ENCODE assay signal across 18 cellular contexts in genomic region chr18:58364867-58365533, GRCh38.
DNase-seq lines count a peak whose midpoint lies in the region; ATAC-seq, FAIRE-seq and TF ChIP-seq lines count a peak whose summit lies in the region.
"Had no signal": no experiment of that assay in that cellular context is flagged by ENCODE, and none has a peak within 500 bp of the region (broad histone marks: within the 10 kb centered on the region; RNA-seq: fewer than 3 reads in every experiment).

No MANE protein-coding gene starts in this region.

- H3K4me1 Mint-ChIP-seq in activated T-helper 17 cell treated with anti-CD3 and anti-CD28 coated beads, Interleukin-2, amount 50 U/mL, for 72 hours, result peaks cover 13% of the 10 kb centered on the region
- H3K4me1 Mint-ChIP-seq in nephron progenitor cell, result peaks cover 31% of the 10 kb centered on the region

- H3K4me3 ChIP-seq in HepG2 (replicated peaks in 1 of 3; ENCODE audit: insufficient read depth in 1 of 3, low read depth in 2 of 3, low read length in 3 of 3) (no peak overlapping the region), right lobe of liver (no peak overlapping the region), foreskin fibroblast (ENCODE audit: low read depth in 1 of 2, low read length in 2 of 2) (no peak overlapping the region), vagina (no peak overlapping the region)
- H3K4me3 ChIP-seq: lower lobe of right lung had no signal

- H3K4me1 ChIP-seq in HepG2 (ENCODE audit: insufficient read depth, low read length) (no peaks in the 10 kb centered on the region), right lobe of liver (peaks cover 4 to 27% (median 11%) of the 10 kb centered on the region in 4 donors), vagina (no peaks in the 10 kb centered on the region)

- peaks cover 14 to 58% of the 10 kb centered on the region in 2 experiments for H3K36me3 ChIP-seq in HepG2 (replicated peaks in 1 of 2; ENCODE audit: control insufficient read depth in 1 of 2, insufficient read depth in 2 of 2, low read length in 2 of 2)
- H3K36me3 ChIP-seq in right lobe of liver, result no peaks in the 10 kb centered on the region
- H3K36me3 ChIP-seq in vagina, result no peaks in the 10 kb centered on the region

- H3K36me3 Mint-ChIP-seq in activated T-helper 17 cell treated with anti-CD3 and anti-CD28 coated beads, Interleukin-2, amount 50 U/mL, for 72 hours (ENCODE audit: low read depth), result no peaks in the 10 kb centered on the region
- H3K36me3 Mint-ChIP-seq in nephron progenitor cell (ENCODE audit: low read depth), result peaks cover 49% of the 10 kb centered on the region

- no peak overlapping the region for H2AFZ ChIP-seq in HepG2 (ENCODE audit: low read length)

- CTCF ChIA-PET in HepG2 (lab: Yijun Ruan, JAX; ENCODE audit: low intra/inter-chr PET ratio, low total read pairs), result no interaction called here

- H3K9me3 ChIP-seq in HepG2 (ENCODE audit: low read length) (no peaks in the 10 kb centered on the region), right lobe of liver (no peaks in the 10 kb centered on the region), vagina (no peaks in the 10 kb centered on the region)
- H3K9me3 ChIP-seq: lower lobe of right lung had no signal

- no peaks in the 10 kb centered on the region for H3K27me3 ChIP-seq in HepG2 (ENCODE audit: control insufficient read depth in 1 of 2, insufficient read depth in 2 of 2, low read length in 2 of 2)
- H3K27me3 ChIP-seq in right lobe of liver, result no peaks in the 10 kb centered on the region
- H3K27me3 ChIP-seq in vagina, result no peaks in the 10 kb centered on the region

- no peak for TF ChIP-seq CTCF in HepG2 (CRISPR knock-in tag; IDR thresholded peaks at IDR 0.05)
- no peak for TF ChIP-seq CTCF in right lobe of liver (IDR thresholded peaks at IDR 0.05)
- TF ChIP-seq CTCF in foreskin fibroblast (IDR thresholded peaks at IDR 0.05; ENCODE audit: low read depth, low read length), result no peak
- TF ChIP-seq CTCF in nephron progenitor cell (IDR thresholded peaks at IDR 0.05), result no peak
- TF ChIP-seq CTCF in vagina (IDR thresholded peaks at IDR 0.05), result no peak

- H3K27ac ChIP-seq in HepG2 (ENCODE audit: extremely low read length, insufficient read depth, low read length) (no peak overlapping the region), right lobe of liver (no peak overlapping the region), vagina (no peak overlapping the region)
- H3K27ac ChIP-seq: lower lobe of right lung had no signal

- no peaks in the 10 kb centered on the region for H3K27me3 Mint-ChIP-seq in activated T-helper 17 cell treated with anti-CD3 and anti-CD28 coated beads, Interleukin-2, amount 50 U/mL, for 72 hours
- no peaks in the 10 kb centered on the region for H3K27me3 Mint-ChIP-seq in nephron progenitor cell (ENCODE audit: low read depth, poor library complexity)

- intact Hi-C loops in HepG2 (cut with micrococcal nuclease; ENCODE audit: unreplicated experiment), result no loop called here
- intact Hi-C loops in right lobe of liver (cut with DNase I), result no loop called here
- intact Hi-C loops in vagina (cut with DNase I), result no loop called here

- in situ Hi-C loops in HepG2 (cut with HindIII; ENCODE audit: extremely low pct_ligation_motif_present, low pct_unique_long_range_greater_than_20kb), result no loop called here

- POLR2A ChIA-PET in HepG2 (lab: Yijun Ruan, JAX), result no interaction called here

- no peak for ATAC-seq in HepG2
- no peak for ATAC-seq in right lobe of liver
- ATAC-seq in activated T-helper 17 cell treated with anti-CD3 and anti-CD28 coated beads, Interleukin-2, amount 50 U/mL, for 72 hours (replicated peaks), result peak; percentile 73
- ATAC-seq in GM18502 (IDR thresholded peaks at IDR 0.05; ENCODE audit: poor library complexity, unreplicated experiment), result no peak
- ATAC-seq: lower lobe of right lung had no signal

- no peaks in the 10 kb centered on the region for H3K9me3 Mint-ChIP-seq in activated T-helper 17 cell treated with anti-CD3 and anti-CD28 coated beads, Interleukin-2, amount 50 U/mL, for 72 hours
- H3K9me3 Mint-ChIP-seq in nephron progenitor cell, result no peaks in the 10 kb centered on the region
- H3K9me3 Mint-ChIP-seq: neural crest cell had no signal

- H3K9ac ChIP-seq in HepG2 (ENCODE audit: insufficient read depth, low read depth, low read length), result no peak overlapping the region

- TF ChIP-seq RAD21 in HepG2 (CRISPR knock-in tag; IDR thresholded peaks at IDR 0.05), result no peak

- no TSS peak for BruUV-seq in HepG2 (replicated peaks; lab: Mats Ljungman, UMichigan)

- H4K20me1 ChIP-seq in HepG2 (ENCODE audit: insufficient read depth, low read length), result no peaks in the 10 kb centered on the region

- no peak for DNase-seq in HepG2 (ENCODE audit: low spot score)
- DNase-seq in right lobe of liver, result no peak
- DNase-seq in foreskin fibroblast, result peak; percentile 56 to 67
- no peak for DNase-seq in nephron progenitor cell
- DNase-seq in DMS153 (lab: John Stamatoyannopoulos, UW), result no peak
- DNase-seq in vagina (ENCODE audit: extremely low spot score in 2 of 2), result no peak
- DNase-seq: ACHN; activated naive CD4-positive, alpha-beta T cell treated with anti-CD3 and anti-CD28 coated beads, Interleukin-2, amount 50 U/mL, for 16 hours; erythroblast; lower lobe of right lung; NCI-H2107; NK-92 treated with Interleukin-12 subunit alpha and Interleukin-12 subunit beta, amount 100 ng/mL, for 24 hours; SIG-M5; substantia nigra had no signal

- H3K27ac Mint-ChIP-seq in activated T-helper 17 cell treated with anti-CD3 and anti-CD28 coated beads, Interleukin-2, amount 50 U/mL, for 72 hours, result peak overlapping the region; percentile 14
- no peak overlapping the region for H3K27ac Mint-ChIP-seq in nephron progenitor cell

- no peak for TF ChIP-seq POLR2A in HepG2 (IDR thresholded peaks at IDR 0.05; ENCODE audit: insufficient read depth in 1 of 2, low read depth in 2 of 2, low read length in 2 of 2)
- TF ChIP-seq POLR2A in right lobe of liver (IDR thresholded peaks at IDR 0.05), result no peak
- no peak for TF ChIP-seq POLR2A in vagina (IDR thresholded peaks at IDR 0.05)

- H3K4me2 ChIP-seq in HepG2 (ENCODE audit: low read depth, low read length), result no peak overlapping the region

- peak overlapping the region; percentile 25 for H3K4me3 Mint-ChIP-seq in activated T-helper 17 cell treated with anti-CD3 and anti-CD28 coated beads, Interleukin-2, amount 50 U/mL, for 72 hours
- no peak overlapping the region for H3K4me3 Mint-ChIP-seq in nephron progenitor cell
- H3K4me3 Mint-ChIP-seq: neural crest cell had no signal

- no peak for FAIRE-seq in HepG2 (lab: Jason Lieb, UNC)
- FAIRE-seq: colon had no signal

- 97% methylated on average over 6 of the region's 7 CpGs for WGBS in HepG2 (ENCODE audit: low lambda C conversion rate)
- WGBS in right lobe of liver (ENCODE audit: insufficient coverage, low coverage, low lambda C conversion rate, missing lambda C conversion rate), result 95% methylated on average over 7 of the region's 7 CpGs

- no peaks in the 10 kb centered on the region for H3K79me2 ChIP-seq in HepG2 (ENCODE audit: insufficient read depth, low read length)

- TF ChIP-seq EP300 in HepG2 (IDR thresholded peaks at IDR 0.05; ENCODE audit: low read depth in 2 of 2, low read length in 2 of 2) (no peak), HepG2 (CRISPR knock-in tag; IDR thresholded peaks at IDR 0.05; ENCODE audit: borderline replicate concordance) (no peak)

TF ChIP-seq in HepG2, 621 proteins besides CTCF, POLR2A, EP300 and RAD21:
- no peak for TF ChIP-seq PHB2 (IDR thresholded peaks at IDR 0.05; ENCODE audit: partially characterized antibody)
- TF ChIP-seq RBM22 (optimal IDR thresholded peaks at IDR 0.05; ENCODE audit: low read length), result peak; percentile 8

Comparison
In these comparisons a context has a peak if more than half of its experiments do, and no peak if none do; other contexts are left out.
1. DNase-seq: peak in foreskin fibroblast (2 of 2); none in HepG2 (single experiment), right lobe of liver (0 of 3), nephron progenitor cell (single experiment), DMS153 (single experiment) and vagina (0 of 2).